Comparison of ENCODE assay signal across 9 cellular contexts in the genomic region with DNA sequence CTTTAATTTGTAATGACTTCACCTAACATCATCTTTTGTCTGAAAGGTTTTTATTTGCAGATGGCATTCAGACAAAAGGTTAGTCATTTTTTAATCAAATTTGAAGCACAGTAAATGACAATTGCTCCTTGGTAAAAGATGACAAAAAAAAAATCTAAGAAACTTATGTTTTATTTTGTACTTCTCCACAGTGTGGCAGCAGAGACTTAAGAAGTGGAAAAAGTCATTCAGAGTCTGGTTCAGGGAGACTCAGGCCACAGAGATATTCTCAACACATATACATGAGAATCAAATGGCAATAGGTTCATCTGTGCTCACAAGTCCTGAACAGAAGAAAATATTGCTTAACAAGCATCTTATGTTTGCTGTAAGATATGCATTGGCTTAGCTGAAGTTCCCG.
A peak's percentile ranks its signal among the peaks of the same experiment; 100 is the strongest.
DNase-seq lines count a peak whose midpoint lies in the region; ATAC-seq and TF ChIP-seq lines count a peak whose summit lies in the region.
"Had no signal": no experiment of that assay in that cellular context is flagged by ENCODE, and none has a peak within 500 bp of the region (broad histone marks: within the 10 kb centered on the region; RNA-seq: fewer than 3 reads in every experiment).

No MANE protein-coding gene starts in this region.

- ATAC-seq in GM18498 (IDR thresholded peaks at IDR 0.05; ENCODE audit: unreplicated experiment) = no peak

- H3K4me3 ChIP-seq in LNCaP clone FGC (ENCODE audit: low read depth, low read length) (no peak overlapping the region), iPS DF 6.9 (ENCODE audit: low read length) (no peak overlapping the region)

- H3K27ac ChIP-seq in iPS DF 6.9 (ENCODE audit: low read length) = no peak overlapping the region

- H3K9me3 ChIP-seq in iPS DF 6.9 (ENCODE audit: control insufficient read depth, insufficient read depth, low read length) = no peaks in the 10 kb centered on the region

- no peak overlapping the region for H3K4me3 Mint-ChIP-seq in immature natural killer cell
- H3K4me3 Mint-ChIP-seq: central memory CD8-positive, alpha-beta T cell had no signal

- H3K27me3 ChIP-seq in iPS DF 6.9 (ENCODE audit: control insufficient read depth, insufficient read depth, low read length) = no peaks in the 10 kb centered on the region

- no peak overlapping the region for H3K27ac Mint-ChIP-seq in immature natural killer cell

- TF ChIP-seq CTCF in LNCaP clone FGC (IDR thresholded peaks at IDR 0.05; ENCODE audit: control insufficient read depth, extremely low read depth, insufficient read depth) = peak; percentile 50

- no peaks in the 10 kb centered on the region for H3K36me3 ChIP-seq in iPS DF 6.9 (ENCODE audit: control insufficient read depth, insufficient read depth, low read length)

- no peaks in the 10 kb centered on the region for H3K36me3 Mint-ChIP-seq in immature natural killer cell

- DNase-seq in COLO829 (ENCODE audit: low spot score) = peak; percentile 36
- no peak for DNase-seq in LNCaP clone FGC (ENCODE audit: low read depth)
- peak; percentile 13 for DNase-seq in T1000 (lab: John Stamatoyannopoulos, UW)
- peak; percentile 13 for DNase-seq in iPS DF 6.9 (ENCODE audit: low read depth, low spot score)
- DNase-seq in activated CD4-positive, alpha-beta T cell treated with anti-CD3 and anti-CD28 coated beads for 48 hours = no peak
- no peak for DNase-seq in immature natural killer cell
- no peak for DNase-seq in activated T-cell treated with anti-CD3 and anti-CD28 coated beads, Interleukin-2, amount 50 U/mL, for 48 hours

- peaks cover 0 to 3% (median 2%) of the 10 kb centered on the region in 3 donors for H3K27me3 Mint-ChIP-seq in immature natural killer cell (ENCODE audit: low read depth in 3 of 3)
- H3K27me3 Mint-ChIP-seq: central memory CD8-positive, alpha-beta T cell had no signal

- peaks cover 0 to 6% (median 0%) of the 10 kb centered on the region in 6 donors for H3K9me3 Mint-ChIP-seq in immature natural killer cell
- H3K9me3 Mint-ChIP-seq: central memory CD8-positive, alpha-beta T cell had no signal

- no CpG with 5 or more reads among the region's 1 CpG for WGBS in iPS DF 6.9 (ENCODE audit: insufficient coverage, insufficient read length)

- no peaks in the 10 kb centered on the region for H3K4me1 ChIP-seq in iPS DF 6.9 (ENCODE audit: control insufficient read depth, insufficient read depth, low read length)

- no peaks in the 10 kb centered on the region for H3K4me1 Mint-ChIP-seq in immature natural killer cell
- H3K4me1 Mint-ChIP-seq: central memory CD8-positive, alpha-beta T cell had no signal

Comparison
In these comparisons a context has a peak if more than half of its experiments do, and no peak if none do; other contexts are left out.
1. DNase-seq: peak in COLO829 (single experiment), T1000 (single experiment) and iPS DF 6.9 (single experiment); none in LNCaP clone FGC (single experiment), activated CD4-positive, alpha-beta T cell treated with anti-CD3 and anti-CD28 coated beads for 48 hours (single experiment), immature natural killer cell (0 of 3) and activated T-cell treated with anti-CD3 and anti-CD28 coated beads, Interleukin-2, amount 50 U/mL, for 48 hours (0 of 2).